8 cellular contexts compared by ENCODE assay signal in genomic region chr22:39236321-39237275, GRCh38. TPM values are rescaled to one million over a fixed set of nuclear protein-coding genes. Genes with fewer than 3 reads are reported as not detected.
A peak's percentile ranks its signal among the peaks of the same experiment; 100 is the strongest.
DNase-seq lines count a peak whose midpoint lies in the region; ATAC-seq and TF ChIP-seq lines count a peak whose summit lies in the region.

No MANE protein-coding gene starts in this region.

- ATAC-seq in HG03439 (IDR thresholded peaks at IDR 0.05; ENCODE audit: unreplicated experiment), result no peak

- H4K20me1 ChIP-seq in mammary epithelial cell (ENCODE audit: insufficient read depth, low read length) (no peaks in the 10 kb centered on the region), osteoblast (ENCODE audit: insufficient read depth, low read length) (no peaks in the 10 kb centered on the region)

- intact Hi-C loops in breast epithelium (cut with DNase I; ENCODE audit: low total_unique reads), result no loop called here
- intact Hi-C loops in mammary epithelial cell (cut with micrococcal nuclease), result no loop called here

- peaks cover 27% of the 10 kb centered on the region for H3K27me3 Mint-ChIP-seq in brain

- H3K9ac ChIP-seq in mammary epithelial cell (ENCODE audit: insufficient read depth, low read length), result no peak overlapping the region

- DNase-seq in breast epithelium (ENCODE audit: low spot score in 2 of 2), result no peak
- no peak for DNase-seq in mammary epithelial cell
- DNase-seq in NOMO-1 treated with DMSO at 0.1 percent for 48 hours (lab: John Stamatoyannopoulos, UW; ENCODE audit: unreplicated experiment), result peak; percentile 83
- peak; percentile 88 for DNase-seq in osteoblast (ENCODE audit: insufficient read length, low spot score, missing footprints)
- DNase-seq in NCI-H1694 (lab: John Stamatoyannopoulos, UW), result no peak
- DNase-seq in BE2C, result no peak

- in situ Hi-C loops in mammary epithelial cell (cut with MboI; ENCODE audit: low sequenced_read_pairs in 2 of 2), result loop anchor here in 1 of 2 donors (5.0 kb wide), 1 partner anchor 76 kb away; no protein-coding TSS in a partner anchor

- TF ChIP-seq CTCF in breast epithelium (IDR thresholded peaks at IDR 0.05) (no peak), mammary epithelial cell (conservative IDR thresholded peaks at IDR 0.05 in 1 of 2, IDR thresholded peaks at IDR 0.05 in 1 of 2; ENCODE audit: extremely low read depth in 1 of 2, insufficient read depth in 1 of 2, low read depth in 1 of 2, low read length in 2 of 2) (no peak), brain (conservative IDR thresholded peaks at IDR 0.05) (no peak), osteoblast (IDR thresholded peaks at IDR 0.05; ENCODE audit: extremely low read depth, low read depth, low read length) (no peak), BE2C (IDR thresholded peaks at IDR 0.05; ENCODE audit: low read depth, low read length) (no peak)

- BruUV-seq in mammary epithelial cell (replicated peaks; lab: Mats Ljungman, UMichigan), result no TSS peak

- dilution Hi-C loops in mammary epithelial cell (cut with HindIII; ENCODE audit: low sequenced_read_pairs), result loop anchor here (5.0 to 25.0 kb wide), 5 partner anchors 54 to 276 kb away; partner anchors contain the start of genes ATF4, MIEF1 and RPL3

- CTCF ChIA-PET in mammary epithelial cell (lab: Charles Lee; ENCODE audit: low non-redundant PET), result no interaction called here

- H3K79me2 ChIP-seq in mammary epithelial cell (ENCODE audit: insufficient read depth, low read length), result peaks cover 55% of the 10 kb centered on the region
- no peaks in the 10 kb centered on the region for H3K79me2 ChIP-seq in osteoblast (ENCODE audit: insufficient read depth, low read length)

- TF ChIP-seq POLR2A in breast epithelium (IDR thresholded peaks at IDR 0.05), result no peak

- peaks cover 21 to 43% of the 10 kb centered on the region in 2 donors for H3K4me1 ChIP-seq in breast epithelium
- peaks cover 39% of the 10 kb centered on the region for H3K4me1 ChIP-seq in mammary epithelial cell (ENCODE audit: insufficient read depth, low read length)
- peaks cover 6% of the 10 kb centered on the region for H3K4me1 ChIP-seq in osteoblast (ENCODE audit: insufficient read depth, low read length)
- peaks cover 8% of the 10 kb centered on the region for H3K4me1 ChIP-seq in BE2C

- 94% methylated on average over 29 of the region's 36 CpGs for WGBS in mammary epithelial cell (ENCODE audit: low coverage, missing lambda C conversion rate)

- H3K36me3 ChIP-seq in breast epithelium (no peaks in the 10 kb centered on the region), mammary epithelial cell (ENCODE audit: insufficient read depth, low read length) (no peaks in the 10 kb centered on the region), osteoblast (ENCODE audit: insufficient read depth, low read length) (no peaks in the 10 kb centered on the region), BE2C (no peaks in the 10 kb centered on the region)

- H3K9me3 ChIP-seq in breast epithelium (no peaks in the 10 kb centered on the region), mammary epithelial cell (replicated peaks; ENCODE audit: insufficient read depth, low read length) (no peaks in the 10 kb centered on the region), osteoblast (ENCODE audit: low read depth, low read length) (no peaks in the 10 kb centered on the region), BE2C (no peaks in the 10 kb centered on the region)

- H3K27me3 ChIP-seq in breast epithelium, result no peaks in the 10 kb centered on the region
- H3K27me3 ChIP-seq in mammary epithelial cell (ENCODE audit: insufficient read depth, low read length), result no peaks in the 10 kb centered on the region
- H3K27me3 ChIP-seq in osteoblast (ENCODE audit: insufficient read depth, low read length), result peaks cover 42% of the 10 kb centered on the region
- peaks cover 4% of the 10 kb centered on the region; the same call in 1 of the 2 replicates for H3K27me3 ChIP-seq in BE2C

- no peak overlapping the region for H3K4me3 ChIP-seq in breast epithelium
- H3K4me3 ChIP-seq in mammary epithelial cell (replicated peaks in 1 of 3; ENCODE audit: insufficient read depth in 1 of 3, low read depth in 2 of 3, low read length in 3 of 3), result no peak overlapping the region
- H3K4me3 ChIP-seq in osteoblast (ENCODE audit: insufficient read depth, low read length), result no peak overlapping the region
- no peak overlapping the region for H3K4me3 ChIP-seq in BE2C (ENCODE audit: low read depth, low read length)

- H3K27ac Mint-ChIP-seq in brain, result peak overlapping the region in 3 of 5 experiments; percentile 27 to 87 (median 65)

- H3K27ac ChIP-seq in breast epithelium, result peak overlapping the region; percentile 93 to 95
- no peak overlapping the region for H3K27ac ChIP-seq in mammary epithelial cell (ENCODE audit: insufficient read depth, low read depth, low read length)
- no peak overlapping the region for H3K27ac ChIP-seq in osteoblast (ENCODE audit: low read depth, low read length)

- peaks cover 0 to 10% (median 0%) of the 10 kb centered on the region in 5 experiments for H3K9me3 Mint-ChIP-seq in brain

- peak overlapping the region in 1 of 5 experiments; percentile 32 for H3K4me3 Mint-ChIP-seq in brain

- peaks cover 86% of the 10 kb centered on the region for H3K4me1 Mint-ChIP-seq in brain

- no peaks in the 10 kb centered on the region for H3K36me3 Mint-ChIP-seq in brain

- H3K4me2 ChIP-seq in mammary epithelial cell (ENCODE audit: insufficient read depth, low read depth, low read length), result no peak overlapping the region
- H3K4me2 ChIP-seq in osteoblast (ENCODE audit: insufficient read depth, low read length), result no peak overlapping the region

- H2AFZ ChIP-seq in mammary epithelial cell (ENCODE audit: low read depth, low read length) (no peak overlapping the region), osteoblast (ENCODE audit: low read length) (no peak overlapping the region)

RNA-seq across cellular contexts. Expression of gene PDGFB, which starts 8.2 kb away (rescaled TPM):
- 10 to 100 TPM in 1 of 3 donors, 1 to 10 TPM in 2; 5.3 to 11.1 (median 8.5) TPM for total RNA-seq in breast epithelium
- 10 to 100 TPM; 11.2 to 29.2 TPM for total RNA-seq in mammary epithelial cell
- 9.1 TPM for polyA plus RNA-seq in mammary epithelial cell
- 32.0 TPM for polyA minus RNA-seq in mammary epithelial cell
- polyA plus RNA-seq in brain (ENCODE audit: insufficient read depth, low read depth, low replicate concordance), result 8.2 TPM
- total RNA-seq in osteoblast, result under 0.01 TPM in 1 of 2 replicates, not detected in the other
- not detected for polyA plus RNA-seq in BE2C (2012; ENCODE audit: insufficient read depth, insufficient read length, low read depth)

Comparison
In these comparisons a context has a peak if more than half of its experiments do, and no peak if none do; other contexts are left out.
1. H3K27ac ChIP-seq: peak in breast epithelium (2 of 2); none in mammary epithelial cell (single experiment) and osteoblast (single experiment).
2. DNase-seq: peak in NOMO-1 treated with DMSO at 0.1 percent for 48 hours (single experiment) and osteoblast (single experiment); none in breast epithelium (0 of 2), mammary epithelial cell (single experiment), NCI-H1694 (single experiment) and BE2C (single experiment).